Comparison of ENCODE assay signal across 8 cellular contexts in the genomic region with DNA sequence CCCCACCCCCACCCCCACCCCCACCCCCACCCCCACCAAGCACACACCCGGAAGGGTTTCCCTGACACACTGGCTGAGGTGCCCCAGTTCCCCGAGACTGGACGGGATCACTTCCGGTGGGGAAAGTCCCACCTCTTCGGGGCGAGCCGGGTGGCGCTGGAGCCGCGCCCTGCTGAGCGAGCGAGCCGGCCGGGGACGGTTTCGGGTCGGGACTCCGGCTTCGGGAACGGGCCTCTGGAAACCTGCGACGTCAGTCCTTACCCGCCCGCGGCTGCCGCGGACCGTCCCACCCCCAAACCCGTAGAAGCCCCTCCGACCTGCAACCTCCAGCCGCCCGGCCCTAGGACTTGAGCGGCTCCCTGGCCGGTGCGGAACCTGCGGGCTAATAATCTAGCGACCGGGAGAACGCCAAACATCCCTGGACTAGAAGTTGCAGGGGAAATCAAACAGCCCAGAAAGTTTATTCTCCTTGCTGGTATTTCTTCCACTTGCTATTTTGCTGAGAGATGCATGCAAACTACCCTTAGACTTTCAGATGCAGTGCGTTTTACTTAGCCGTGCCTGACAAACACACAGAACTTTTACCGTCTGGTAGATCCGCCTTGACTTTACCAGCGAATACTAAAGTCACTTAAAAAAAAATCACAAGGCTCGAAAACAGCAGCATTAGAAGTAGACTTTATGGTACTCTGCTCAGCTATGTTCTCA. TPM values are rescaled to one million over a fixed set of nuclear protein-coding genes. Genes with fewer than 3 reads are reported as not detected.
DNase-seq lines count a peak whose midpoint lies in the region; ATAC-seq and TF ChIP-seq lines count a peak whose summit lies in the region.

No MANE protein-coding gene starts in this region.

- 0 out of 2 replicates have a peak, but pooled peaks cover 4% of the 10 kb centered on the region for H3F3A ChIP-seq in GM23338 (replicated peaks; ENCODE audit: low read depth)

- H3K9me3 Mint-ChIP-seq in GM23338 (no peaks in the 10 kb centered on the region), neural crest cell (no peaks in the 10 kb centered on the region)
- H3K9me3 Mint-ChIP-seq in activated T-helper 2 cell treated with anti-CD3 and anti-CD28 coated beads, Interferon-gamma antibody, Interleukin-2, Interleukin-4, amounts not matched to agents 10 μg/mL and 5 μg/mL and 100 μg/mL, durations not matched to agents 14 hours and 24 hours and 36 hours, result no peaks in the 10 kb centered on the region

- TF ChIP-seq CTCF in GM23338 (conservative IDR thresholded peaks at IDR 0.05; ENCODE audit: low read depth in 2 of 2) (no peak), RWPE1 (conservative IDR thresholded peaks at IDR 0.05; ENCODE audit: low read depth) (no peak), fibroblast of villous mesenchyme (IDR thresholded peaks at IDR 0.05; ENCODE audit: insufficient read depth, low read depth, low read length) (no peak), neural crest cell (conservative IDR thresholded peaks at IDR 0.05) (no peak), stomach (IDR thresholded peaks at IDR 0.05) (no peak)

- H3K79me2 ChIP-seq in GM23338 (replicated peaks; ENCODE audit: insufficient read depth), result peaks cover 19% of the 10 kb centered on the region

- no peak for TF ChIP-seq EP300 in stomach (IDR thresholded peaks at IDR 0.05)

- H3K27ac ChIP-seq in GM23338 (ENCODE audit: low read depth) (peak overlapping the region; percentile 89), RWPE1 (peak overlapping the region; percentile 91), stomach (peak overlapping the region; percentile 96 to 100 (median 97))

- H3K36me3 ChIP-seq in GM23338 (ENCODE audit: insufficient read depth) (peaks cover 5% of the 10 kb centered on the region; the same call in 1 of the 2 replicates), stomach (peaks cover 0 to 9% (median 4%) of the 10 kb centered on the region in 4 donors)

- peak overlapping the region; percentile 78 for H3K4me3 ChIP-seq in GM23338
- peak overlapping the region; percentile 71 for H3K4me3 ChIP-seq in fibroblast of villous mesenchyme (ENCODE audit: low read depth, low read length)
- H3K4me3 ChIP-seq in stomach, result peak overlapping the region; percentile 62 to 75 (median 69)

- H3K36me3 Mint-ChIP-seq in GM23338 (ENCODE audit: low read depth) (peaks cover 10% of the 10 kb centered on the region; the same call in 2 of the 3 replicates), neural crest cell (ENCODE audit: low read depth) (peaks cover 4% of the 10 kb centered on the region)
- peaks cover 19% of the 10 kb centered on the region for H3K36me3 Mint-ChIP-seq in activated T-helper 2 cell treated with anti-CD3 and anti-CD28 coated beads, Interferon-gamma antibody, Interleukin-2, Interleukin-4, amounts not matched to agents 10 μg/mL and 5 μg/mL and 100 μg/mL, durations not matched to agents 14 hours and 24 hours and 36 hours (ENCODE audit: low read depth)

- H3K27me3 Mint-ChIP-seq in GM23338 (ENCODE audit: insufficient read depth, low read depth, poor library complexity) (peaks cover 3% of the 10 kb centered on the region), neural crest cell (ENCODE audit: low read depth) (peaks cover 4% of the 10 kb centered on the region)
- no peaks in the 10 kb centered on the region for H3K27me3 Mint-ChIP-seq in activated T-helper 2 cell treated with anti-CD3 and anti-CD28 coated beads, Interferon-gamma antibody, Interleukin-2, Interleukin-4, amounts not matched to agents 10 μg/mL and 5 μg/mL and 100 μg/mL, durations not matched to agents 14 hours and 24 hours and 36 hours (ENCODE audit: low read depth)

- POLR2A ChIA-PET in RWPE1 (lab: Yijun Ruan, JAX; ENCODE audit: low non-redundant PET), result interaction anchor here (0.6 kb wide), 1 partner anchor 125 kb away, joined by 3 read pairs; no protein-coding TSS in a partner anchor

- H2AFZ ChIP-seq in GM23338, result peak overlapping the region; percentile 56; the same call in 1 of the 2 replicates

- no peaks in the 10 kb centered on the region; the same call in 1 of the 2 replicates for H4K20me1 ChIP-seq in GM23338 (replicated peaks; ENCODE audit: insufficient read depth)

- peaks cover 8% of the 10 kb centered on the region for H3K4me1 ChIP-seq in GM23338 (ENCODE audit: insufficient read depth)
- H3K4me1 ChIP-seq in stomach, result peaks cover 0 to 33% (median 7%) of the 10 kb centered on the region in 4 donors

- DNase-seq in Daoy (ENCODE audit: low read depth), result peak; percentile 85
- peak; percentile 81 for DNase-seq in GM23338 (ENCODE audit: low spot score)
- DNase-seq in Kasumi-1 (lab: John Stamatoyannopoulos, UW), result peak; percentile 62 to 65
- peak; percentile 93 for DNase-seq in RWPE1 (ENCODE audit: low spot score)
- DNase-seq in activated T-helper 2 cell treated with anti-CD3 and anti-CD28 coated beads, Interferon-gamma antibody, Interleukin-2, Interleukin-4, amounts not matched to agents 10 μg/mL and 5 μg/mL and 100 μg/mL, durations not matched to agents 14 hours and 24 hours and 36 hours (ENCODE audit: low spot score), result peak; percentile 77
- DNase-seq in fibroblast of villous mesenchyme (ENCODE audit: low read depth), result peak; percentile 86
- DNase-seq in neural crest cell (ENCODE audit: low read depth, low spot score), result peak; percentile 74
- DNase-seq in stomach, result peak; percentile 81

- H3K9me2 ChIP-seq in GM23338 (ENCODE audit: insufficient read depth), result no peaks in the 10 kb centered on the region

- ATAC-seq in GM23338, result peak; percentile 71

- H3K27me3 ChIP-seq in GM23338 (ENCODE audit: insufficient read depth) (no peaks in the 10 kb centered on the region), stomach (no peaks in the 10 kb centered on the region)

- H3K4me2 ChIP-seq in GM23338, result peak overlapping the region; percentile 86

- TF ChIP-seq POLR2A in stomach (IDR thresholded peaks at IDR 0.05), result no peak

- H3K4me3 Mint-ChIP-seq in GM23338 (peak overlapping the region; percentile 90), neural crest cell (peak overlapping the region; percentile 93)
- H3K4me3 Mint-ChIP-seq in activated T-helper 2 cell treated with anti-CD3 and anti-CD28 coated beads, Interferon-gamma antibody, Interleukin-2, Interleukin-4, amounts not matched to agents 10 μg/mL and 5 μg/mL and 100 μg/mL, durations not matched to agents 14 hours and 24 hours and 36 hours (ENCODE audit: low read depth), result peak overlapping the region; percentile 91

- H3K4me1 Mint-ChIP-seq in GM23338, result peaks cover 9% of the 10 kb centered on the region
- H3K4me1 Mint-ChIP-seq in activated T-helper 2 cell treated with anti-CD3 and anti-CD28 coated beads, Interferon-gamma antibody, Interleukin-2, Interleukin-4, amounts not matched to agents 10 μg/mL and 5 μg/mL and 100 μg/mL, durations not matched to agents 14 hours and 24 hours and 36 hours (ENCODE audit: low read depth), result peaks cover 26% of the 10 kb centered on the region
- H3K4me1 Mint-ChIP-seq in neural crest cell, result peaks cover 46% of the 10 kb centered on the region

- intact Hi-C loops in activated T-helper 2 cell treated with anti-CD3 and anti-CD28 coated beads, Interferon-gamma antibody, Interleukin-2, Interleukin-4, amounts not matched to agents 10 μg/mL and 5 μg/mL and 100 μg/mL, durations not matched to agents 14 hours and 24 hours and 36 hours (cut with micrococcal nuclease), result loop anchor here (1.0 to 5.0 kb wide), 4 partner anchors 49 to 404 kb away; no protein-coding TSS in a partner anchor
- intact Hi-C loops in stomach (cut with DNase I; ENCODE audit: low total_unique reads), result no loop called here

- H3K27ac Mint-ChIP-seq in GM23338 (no peak overlapping the region; the same call in 1 of the 2 replicates), neural crest cell (ENCODE audit: unreplicated experiment) (peak overlapping the region; percentile 3)
- peak overlapping the region; percentile 88 for H3K27ac Mint-ChIP-seq in activated T-helper 2 cell treated with anti-CD3 and anti-CD28 coated beads, Interferon-gamma antibody, Interleukin-2, Interleukin-4, amounts not matched to agents 10 μg/mL and 5 μg/mL and 100 μg/mL, durations not matched to agents 14 hours and 24 hours and 36 hours

- CTCF ChIA-PET in RWPE1 (lab: Yijun Ruan, JAX), result interaction anchor here (0.8 kb wide), 1 partner anchor 377 kb away, joined by 3 read pairs; no protein-coding TSS in a partner anchor

- WGBS in stomach, 5 donors, result 0 to 29% (median 4%) methylated on average over 23 to 45 of the region's 45 CpGs

- peaks cover 0 to 7% (median 0%) of the 10 kb centered on the region in 4 donors for H3K9me3 ChIP-seq in stomach

TF ChIP-seq in GM23338, 12 proteins besides CTCF, POLR2A, EP300 and RAD21:
- TF ChIP-seq POLR2AphosphoS5 (IDR thresholded peaks at IDR 0.05; ENCODE audit: low read depth) (peak; percentile 58), NANOG (IDR thresholded peaks at IDR 0.05; ENCODE audit: borderline replicate concordance) (no peak)

RNA-seq across cellular contexts. Expression of gene RAP2C, which starts 1.0 kb away (rescaled TPM):
- 13.3 and 15.4 TPM in 2 replicates for total RNA-seq in Daoy (2014; rRNA removed; shearing (Covaris generic))
- total RNA-seq in GM23338 (2014; rRNA removed; shearing (Covaris generic)), result 22.7 and 25.0 TPM in 2 replicates
- polyA plus RNA-seq in GM23338 (2016; fragmentation: Nextera tagmentation; extraction: Ambion mirVana) (14.5 and 16.0 TPM in 2 replicates), stomach (10 to 100 TPM; 11.1 to 16.5 (median 13.2) TPM)
- 40.1 and 42.1 TPM in 2 replicates for total RNA-seq in activated T-helper 2 cell treated with anti-CD3 and anti-CD28 coated beads, Interferon-gamma antibody, Interleukin-2, Interleukin-4, amounts not matched to agents 10 μg/mL and 5 μg/mL and 100 μg/mL, durations not matched to agents 14 hours and 24 hours and 36 hours
- total RNA-seq in fibroblast of villous mesenchyme (24.2 and 30.2 TPM in 2 replicates), neural crest cell (48.2 and 49.6 TPM in 2 replicates), stomach (10 to 100 TPM; 16.1 to 53.1 (median 28.3) TPM)

Comparison
In these comparisons a context has a peak if more than half of its experiments do, and no peak if none do; other contexts are left out.
1. Peak in every context shown above with its lines: DNase-seq, ATAC-seq, H3K4me3 ChIP-seq and H3K27ac ChIP-seq.